In the genomic region with DNA sequence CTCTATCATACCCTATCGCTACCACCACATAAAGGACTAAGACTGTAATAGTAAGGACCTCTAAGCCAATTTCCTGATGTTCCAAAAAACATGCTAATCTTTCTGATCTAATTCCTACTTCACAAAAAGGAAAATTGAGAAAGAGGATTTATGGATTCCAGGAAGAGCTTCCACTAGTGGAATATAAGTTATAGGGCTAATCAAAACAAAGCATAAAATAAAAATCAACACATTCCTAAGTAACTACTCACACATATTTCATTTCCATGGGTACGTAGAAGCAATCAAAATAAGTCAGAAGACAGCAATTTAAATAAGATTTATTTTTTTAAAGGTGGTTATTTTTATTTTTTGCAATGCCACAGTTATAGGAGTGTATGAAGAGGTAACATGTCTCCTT, we compare ENCODE assay signal across 23 cellular contexts. TPM values are rescaled to one million over a fixed set of nuclear protein-coding genes. Genes with fewer than 3 reads are reported as not detected.
A peak's percentile ranks its signal among the peaks of the same experiment; 100 is the strongest.
DNase-seq lines count a peak whose midpoint lies in the region; TF ChIP-seq lines count a peak whose summit lies in the region.
"Had no signal": no experiment of that assay in that cellular context is flagged by ENCODE, and none has a peak within 500 bp of the region (broad histone marks: within the 10 kb centered on the region; RNA-seq: fewer than 3 reads in every experiment).

No MANE protein-coding gene starts in this region.

- H4K20me1 ChIP-seq in fibroblast of lung (ENCODE audit: control insufficient read depth, extremely low read depth, insufficient read depth, low read length), result no peaks in the 10 kb centered on the region
- H4K20me1 ChIP-seq: BLaER1 treated with 17β-estradiol and CSF1 and Interleukin-3, amounts not matched to agents 10 nM and 100 nM had no signal

- 62 to 79% methylated on average over 2 of the region's 2 CpGs for WGBS in tibial nerve, 2 donors

- peak overlapping the region; percentile 55 for H3K4me2 ChIP-seq in fibroblast of lung (ENCODE audit: extremely low read depth, insufficient read depth, low read length)
- H3K4me2 ChIP-seq: BLaER1 treated with 17β-estradiol and CSF1 and Interleukin-3, amounts not matched to agents 10 nM and 100 nM had no signal

- no peak for TF ChIP-seq EP300 in tibial nerve (IDR thresholded peaks at IDR 0.05)

- H3K36me3 ChIP-seq in SJSA1, result peaks cover 48% of the 10 kb centered on the region
- no peaks in the 10 kb centered on the region for H3K36me3 ChIP-seq in fibroblast of lung (ENCODE audit: control insufficient read depth, insufficient read depth, low read length)
- H3K36me3 ChIP-seq in tibial nerve, result peaks cover 0 to 45% (median 3%) of the 10 kb centered on the region in 3 donors

- H3K4me3 ChIP-seq in SJSA1, result no peak overlapping the region
- no peak overlapping the region for H3K4me3 ChIP-seq in fibroblast of lung (replicated peaks in 1 of 4; ENCODE audit: control extremely low read depth in 1 of 4, insufficient read depth in 1 of 4, low read depth in 3 of 4, low read length in 4 of 4)
- H3K4me3 ChIP-seq in tibial nerve, result no peak overlapping the region
- H3K4me3 ChIP-seq: BLaER1 treated with 17β-estradiol and CSF1 and Interleukin-3, amounts not matched to agents 10 nM and 100 nM; cardiac muscle cell; transverse colon had no signal

- H3K4me1 ChIP-seq in SJSA1 (replicated peaks) (peaks cover 12% of the 10 kb centered on the region), fibroblast of lung (ENCODE audit: control insufficient read depth, extremely low read depth, insufficient read depth, low read length) (peaks cover 2% of the 10 kb centered on the region), tibial nerve (no peaks in the 10 kb centered on the region)
- H3K4me1 ChIP-seq: parathyroid adenoma, transverse colon had no signal

- DNase-seq in ELR (ENCODE audit: low read depth) (peak; percentile 66), SJSA1 (ENCODE audit: low read depth in 1 of 2, low spot score in 2 of 2) (peak in 1 of 2 experiments; percentile 34), fibroblast of lung (ENCODE audit: low read depth in 2 of 2) (peak; percentile 18 to 52), pulmonary artery endothelial cell (ENCODE audit: low read depth, low spot score) (peak; percentile 20), foreskin melanocyte (no peak), NCI-H2171 (lab: John Stamatoyannopoulos, UW) (no peak), OCI-M1 (lab: John Stamatoyannopoulos, UW) (no peak), tibial nerve (ENCODE audit: low spot score in 2 of 2) (no peak)
- DNase-seq: activated naive CD8-positive, alpha-beta T cell treated with anti-CD3 and anti-CD28 coated beads for 36 hours; Calu3; hypothalamus; kidney; mammary epithelial cell; naive B cell; NCI-H1417; NCI-H748 treated with DMSO at 0.1 percent for 48 hours; small intestine; stimulated activated CD4-positive, alpha-beta T cell treated with anti-CD3 and anti-CD28 coated beads, Interleukin-2, amount 100 ng/mL, for 48 hours; transverse colon had no signal

- no peaks in the 10 kb centered on the region for H3K9me3 ChIP-seq in SJSA1 (replicated peaks)
- no peaks in the 10 kb centered on the region for H3K9me3 ChIP-seq in fibroblast of lung (ENCODE audit: control insufficient read depth, insufficient read depth, low read depth, low read length)
- no peaks in the 10 kb centered on the region for H3K9me3 ChIP-seq in tibial nerve
- H3K9me3 ChIP-seq: BLaER1 treated with 17β-estradiol and CSF1 and Interleukin-3, amounts not matched to agents 10 nM and 100 nM; transverse colon had no signal

- no peaks in the 10 kb centered on the region for H3K27me3 ChIP-seq in SJSA1 (replicated peaks)
- no peaks in the 10 kb centered on the region for H3K27me3 ChIP-seq in fibroblast of lung (ENCODE audit: control insufficient read depth, insufficient read depth, low read length)
- H3K27me3 ChIP-seq in tibial nerve, result no peaks in the 10 kb centered on the region
- H3K27me3 ChIP-seq: BLaER1 treated with 17β-estradiol and CSF1 and Interleukin-3, amounts not matched to agents 10 nM and 100 nM; cardiac muscle cell; transverse colon had no signal

- H3K9ac ChIP-seq in fibroblast of lung (ENCODE audit: insufficient read depth, low read length), result no peak overlapping the region
- H3K9ac ChIP-seq: BLaER1 treated with 17β-estradiol and CSF1 and Interleukin-3, amounts not matched to agents 10 nM and 100 nM; parathyroid adenoma had no signal

- TF ChIP-seq POLR2A in tibial nerve (IDR thresholded peaks at IDR 0.05), result no peak

- H2AFZ ChIP-seq in fibroblast of lung (ENCODE audit: low read length), result no peak overlapping the region
- H2AFZ ChIP-seq: parathyroid adenoma had no signal

- H3K27ac ChIP-seq in SJSA1 (0 out of 2 replicates have a peak overlapping the region, but pooled peaks have one; percentile 2), fibroblast of lung (ENCODE audit: insufficient read depth, low read length) (no peak overlapping the region), tibial nerve (no peak overlapping the region)
- H3K27ac ChIP-seq: BLaER1 treated with 17β-estradiol and CSF1 and Interleukin-3, amounts not matched to agents 10 nM and 100 nM; cardiac muscle cell; parathyroid adenoma; transverse colon had no signal

- H3K79me2 ChIP-seq in fibroblast of lung (ENCODE audit: control insufficient read depth, insufficient read depth, low read length), result no peaks in the 10 kb centered on the region
- H3K79me2 ChIP-seq: parathyroid adenoma had no signal

- TF ChIP-seq CTCF in fibroblast of lung (conservative IDR thresholded peaks at IDR 0.05 in 1 of 2, IDR thresholded peaks at IDR 0.05 in 1 of 2; ENCODE audit: low read depth in 1 of 2, low read length in 2 of 2) (no peak), tibial nerve (IDR thresholded peaks at IDR 0.05) (no peak)

RNA-seq across cellular contexts. Expression of a gene that starts 12.4 kb away (rescaled TPM):
- 66.7 and 67.0 TPM in 2 replicates for total RNA-seq in SJSA1 (2014; rRNA removed; shearing (Covaris generic))
- total RNA-seq in fibroblast of lung, result 34.7 and 35.2 TPM in 2 replicates
- 23.9 and 27.9 TPM in 2 replicates for polyA plus RNA-seq in fibroblast of lung
- polyA plus RNA-seq in fibroblast of lung (2012), result 24.9 and 27.6 TPM in 2 replicates
- polyA minus RNA-seq in fibroblast of lung (ENCODE audit: low replicate concordance), result not detected in 2 replicates
- total RNA-seq in pulmonary artery endothelial cell, result 42.3 and 54.3 TPM in 2 replicates
- total RNA-seq in tibial nerve, result 10 to 100 TPM; 11.1 to 20.1 (median 16.5) TPM

RNA-seq across cellular contexts. Expression of a gene that starts 20.9 kb away (rescaled TPM):
- 0.13 TPM in 1 of 2 replicates, not detected in the other for total RNA-seq in SJSA1 (2014; rRNA removed; shearing (Covaris generic))
- under 0.01 TPM in 1 of 2 replicates, not detected in the other for total RNA-seq in fibroblast of lung
- polyA plus RNA-seq in fibroblast of lung, result 0.07 and 0.08 TPM in 2 replicates
- polyA plus RNA-seq in fibroblast of lung (2012), result 0.36 and 0.42 TPM in 2 replicates
- polyA minus RNA-seq in fibroblast of lung (ENCODE audit: low replicate concordance), result not detected in 2 replicates
- total RNA-seq in pulmonary artery endothelial cell, result 0.07 TPM in 1 of 2 replicates, not detected in the other
- total RNA-seq in tibial nerve, result not detected
- total RNA-seq: esophagus mucosa, transverse colon had no signal

RNA-seq across cellular contexts. Expression of a gene that starts 31.3 kb away (rescaled TPM):
- 21.0 and 24.7 TPM in 2 replicates for total RNA-seq in SJSA1 (2014; rRNA removed; shearing (Covaris generic))
- 1.5 and 3.3 TPM in 2 replicates for total RNA-seq in fibroblast of lung
- 2.2 and 6.7 TPM in 2 replicates for polyA plus RNA-seq in fibroblast of lung
- 2.4 and 5.5 TPM in 2 replicates for polyA plus RNA-seq in fibroblast of lung (2012)
- polyA minus RNA-seq in fibroblast of lung (ENCODE audit: low replicate concordance), result 5.8 and 11.7 TPM in 2 replicates
- total RNA-seq in pulmonary artery endothelial cell, result 4.6 and 8.9 TPM in 2 replicates
- total RNA-seq in tibial nerve, result 10 to 100 TPM in 1 of 4 donors, 1 to 10 TPM in 3; 6.0 to 19.0 (median 6.2) TPM

Comparison
In these comparisons a context has a peak if more than half of its experiments do, and no peak if none do; other contexts are left out.
1. DNase-seq: peak in ELR (single experiment), fibroblast of lung (2 of 2) and pulmonary artery endothelial cell (single experiment); none in foreskin melanocyte (single experiment), NCI-H2171 (single experiment), OCI-M1 (single experiment) and tibial nerve (0 of 2).